In the genomic region with DNA sequence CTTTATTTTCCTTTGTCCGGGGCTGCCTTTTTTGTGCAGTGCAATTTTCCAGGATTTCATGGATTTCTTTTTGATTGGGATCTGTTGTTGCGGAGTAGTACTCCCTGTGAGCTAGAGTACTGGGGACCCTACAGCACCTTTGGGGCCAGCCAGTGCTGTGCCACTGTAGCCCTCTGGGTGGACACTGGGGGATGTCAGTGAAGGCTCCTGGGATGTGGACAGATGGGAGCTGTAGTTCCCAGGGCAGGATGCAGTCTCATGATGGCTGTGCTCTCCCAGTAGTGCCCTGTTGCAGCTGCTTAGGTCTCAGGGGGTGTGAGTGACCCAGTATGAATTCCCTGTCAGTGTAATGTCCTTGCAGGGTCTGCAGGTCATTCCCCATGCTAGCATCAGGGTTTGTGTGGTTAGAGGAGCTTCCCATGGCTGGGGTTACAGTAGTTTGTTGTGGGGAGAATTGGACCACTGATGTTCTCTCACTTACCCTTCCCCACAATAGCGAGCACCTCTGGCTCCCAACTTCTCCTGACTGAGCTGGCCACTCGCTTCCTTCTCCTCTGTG, we compare ENCODE assay signal across 1 cellular context.
TF ChIP-seq lines count a peak whose summit lies in the region.

No MANE protein-coding gene starts in this region.

TF ChIP-seq in HCT116, 20 proteins besides CTCF, POLR2A, EP300 and RAD21 (continued from another document):
- TF ChIP-seq SIN3A (IDR thresholded peaks at IDR 0.05; ENCODE audit: low read depth) (no peak), ELF1 (IDR thresholded peaks at IDR 0.05; ENCODE audit: borderline replicate concordance, low read depth) (no peak), YY1 (IDR thresholded peaks at IDR 0.05; ENCODE audit: extremely low read depth, insufficient replicate concordance, low read depth, low read length) (no peak), EGR1 (IDR thresholded peaks at IDR 0.05; ENCODE audit: low read depth) (no peak), REST (IDR thresholded peaks at IDR 0.05; ENCODE audit: low read depth) (no peak)
